Comparison of ENCODE assay signal across 1 cellular context in the genomic region with DNA sequence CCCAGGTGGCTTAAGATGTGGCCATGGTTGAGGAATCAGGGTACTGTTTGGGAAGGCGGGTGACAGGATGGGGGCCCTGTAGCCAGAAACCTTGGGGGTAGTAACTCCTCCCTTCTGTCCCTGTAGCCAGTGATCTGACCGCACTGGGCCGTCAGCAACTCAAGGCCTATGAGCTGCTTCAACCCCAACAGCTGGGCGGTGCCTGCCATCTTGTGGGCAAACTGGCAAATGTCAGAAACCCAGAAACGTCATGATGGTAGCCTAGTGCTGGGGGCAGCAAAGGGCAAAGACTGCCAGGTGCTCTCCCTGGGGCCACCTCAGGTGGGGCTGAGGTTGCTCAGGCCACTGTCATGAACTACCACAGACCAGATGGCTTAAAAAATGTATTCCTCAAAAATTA.
TF ChIP-seq lines count a peak whose summit lies in the region.

No MANE protein-coding gene starts in this region.

TF ChIP-seq in HCT116, 20 proteins besides CTCF, POLR2A, EP300 and RAD21 (continued from another document):
- TF ChIP-seq ZNF274 (IDR thresholded peaks at IDR 0.05; ENCODE audit: low read depth, low read length) (no peak), FOSL1 (IDR thresholded peaks at IDR 0.05; ENCODE audit: low read depth) (no peak), ZFX (IDR thresholded peaks at IDR 0.05) (no peak), YY1 (IDR thresholded peaks at IDR 0.05; ENCODE audit: extremely low read depth, insufficient replicate concordance, low read depth, low read length) (no peak), ZBTB33 (IDR thresholded peaks at IDR 0.05; ENCODE audit: extremely low read depth, insufficient replicate concordance, low read length) (no peak), POLR2AphosphoS5 (IDR thresholded peaks at IDR 0.05; ENCODE audit: low read depth, low read length) (no peak), EGR1 (IDR thresholded peaks at IDR 0.05; ENCODE audit: low read depth) (no peak)
TF ChIP-seq in HCT116: peak in this region for 0.
